Comparison of ENCODE assay signal across 9 cellular contexts in the genomic region with DNA sequence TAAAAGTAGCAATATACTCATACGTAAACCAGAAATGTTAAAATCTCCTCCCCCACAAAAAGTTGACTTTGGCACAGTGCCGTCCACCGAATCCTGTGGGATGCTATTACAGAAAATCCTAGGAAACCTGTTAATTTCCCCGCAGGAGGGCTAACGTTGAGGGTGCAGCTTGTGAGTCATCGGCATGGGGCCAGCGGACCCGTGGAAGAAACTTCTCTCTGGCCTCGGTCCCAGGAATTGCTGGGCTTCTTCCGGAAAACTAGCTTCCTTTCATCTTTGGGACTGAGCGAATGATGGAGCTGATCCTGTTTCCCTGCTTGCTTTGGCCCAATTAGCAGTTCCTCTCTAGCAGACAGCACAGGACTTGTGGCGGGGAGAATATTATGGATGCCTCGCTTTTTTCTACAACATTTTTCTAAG. TPM values are rescaled to one million over a fixed set of nuclear protein-coding genes. Genes with fewer than 3 reads are reported as not detected.
DNase-seq lines count a peak whose midpoint lies in the region; ATAC-seq and TF ChIP-seq lines count a peak whose summit lies in the region.
"Had no signal": no experiment of that assay in that cellular context is flagged by ENCODE, and none has a peak within 500 bp of the region (broad histone marks: within the 10 kb centered on the region; RNA-seq: fewer than 3 reads in every experiment).

No MANE protein-coding gene starts in this region.

- no peaks in the 10 kb centered on the region for H3K27me3 ChIP-seq in RWPE2 (ENCODE audit: insufficient read depth, poor library complexity, severe bottlenecking)

- H3K4me1 ChIP-seq in RWPE2 (ENCODE audit: insufficient read depth, poor library complexity, severe bottlenecking), result peaks cover 11% of the 10 kb centered on the region

- no peaks in the 10 kb centered on the region for H3K36me3 ChIP-seq in RWPE2 (ENCODE audit: low read depth)

- ATAC-seq in RWPE2 (ENCODE audit: low read depth), result peak; percentile 71
- ATAC-seq in HG03025 (IDR thresholded peaks at IDR 0.05; ENCODE audit: low FRiP score, unreplicated experiment), result no peak

- H3K4me3 ChIP-seq in RWPE2 (ENCODE audit: severe bottlenecking) (no peak overlapping the region), fibroblast of villous mesenchyme (ENCODE audit: low read depth, low read length) (no peak overlapping the region)

- no peak for TF ChIP-seq CTCF in RWPE2 (IDR thresholded peaks at IDR 0.05; ENCODE audit: poor library complexity, severe bottlenecking)
- no peak for TF ChIP-seq CTCF in fibroblast of villous mesenchyme (IDR thresholded peaks at IDR 0.05; ENCODE audit: insufficient read depth, low read depth, low read length)

- no peak overlapping the region for H3K27ac ChIP-seq in RWPE2 (ENCODE audit: poor library complexity, severe bottlenecking)

- DNase-seq in DMS 273 (lab: John Stamatoyannopoulos, UW; ENCODE audit: unreplicated experiment), result peak; percentile 86
- DNase-seq in RWPE2 (ENCODE audit: low spot score), result no peak
- peak; percentile 99 for DNase-seq in fibroblast of villous mesenchyme (ENCODE audit: low read depth)
- peak; percentile 33 for DNase-seq in renal cortical epithelial cell (ENCODE audit: low read depth)
- no peak for DNase-seq in MV-4-11 (lab: John Stamatoyannopoulos, UW)
- no peak for DNase-seq in NCI-H2227 treated with DMSO at 0.1 percent for 48 hours (lab: John Stamatoyannopoulos, UW)
- DNase-seq in NCI-H524 treated with DMSO at 0.1 percent for 48 hours (lab: John Stamatoyannopoulos, UW), result no peak
- DNase-seq: stimulated activated CD4-positive, alpha-beta T cell treated with anti-CD3 and anti-CD28 coated beads, Interleukin-2, amount 100 ng/mL, for 24 hours had no signal

- H3K9me3 ChIP-seq in RWPE2 (ENCODE audit: severe bottlenecking), result no peaks in the 10 kb centered on the region

RNA-seq across cellular contexts. Expression of a gene that starts 13.4 kb away (rescaled TPM):
- under 0.01 TPM in 1 of 2 replicates, not detected in the other for total RNA-seq in fibroblast of villous mesenchyme
- total RNA-seq in renal cortical epithelial cell, result not detected in 2 replicates

RNA-seq across cellular contexts. Expression of a gene that starts 16.7 kb away (rescaled TPM):
- 0.32 and 1.3 TPM in 2 replicates for total RNA-seq in fibroblast of villous mesenchyme
- 1.5 TPM in 1 of 2 replicates, not detected in the other for total RNA-seq in renal cortical epithelial cell

Comparison
In these comparisons a context has a peak if more than half of its experiments do, and no peak if none do; other contexts are left out.
1. DNase-seq: peak in DMS 273 (single experiment), fibroblast of villous mesenchyme (single experiment) and renal cortical epithelial cell (single experiment); none in RWPE2 (single experiment), MV-4-11 (single experiment), NCI-H2227 treated with DMSO at 0.1 percent for 48 hours (single experiment) and NCI-H524 treated with DMSO at 0.1 percent for 48 hours (single experiment).